In genomic region chr2:228378233-228378632, GRCh38 we compare ENCODE assay signal across 23 cellular contexts.
"Had no signal": no experiment of that assay in that cellular context is flagged by ENCODE, and none has a peak within 500 bp of the region (broad histone marks: within the 10 kb centered on the region; RNA-seq: fewer than 3 reads in every experiment).

No MANE protein-coding gene starts in this region.

- H3K4me1 ChIP-seq: esophagus squamous epithelium, left lung, lower lobe of right lung, pancreas, sigmoid colon, stomach, thyroid gland, vagina had no signal

- H3K36me3 Mint-ChIP-seq: natural killer cell; stimulated activated effector memory CD8-positive, alpha-beta T cell treated with anti-CD3 and anti-CD28 coated beads, Interleukin-12 subunit alpha, Interleukin-12 subunit beta, amount 100 ng/mL, for 72 hours had no signal

- H3K27ac Mint-ChIP-seq: effector memory CD8-positive, alpha-beta T cell; natural killer cell; stimulated activated effector memory CD8-positive, alpha-beta T cell treated with anti-CD3 and anti-CD28 coated beads, Interleukin-12 subunit alpha, Interleukin-12 subunit beta, amount 100 ng/mL, for 72 hours had no signal

- ATAC-seq: effector memory CD8-positive, alpha-beta T cell; left lung; lower lobe of right lung; natural killer cell; pancreas; stimulated activated effector memory CD8-positive, alpha-beta T cell treated with anti-CD3 and anti-CD28 coated beads, Interleukin-12 subunit alpha, Interleukin-12 subunit beta, amount 100 ng/mL, for 72 hours had no signal

- DNase-seq: cortex of kidney; effector memory CD8-positive, alpha-beta T cell; erythroblast; esophagus squamous epithelium; foreskin melanocyte; kidney; left lung; lower lobe of right lung; natural killer cell; pancreas; retina; sigmoid colon; stimulated activated CD4-positive, alpha-beta T cell treated with anti-CD3 and anti-CD28 coated beads, Interleukin-2, amount 100 ng/mL, for 24 hours; stimulated activated CD4-positive, alpha-beta T cell treated with anti-CD3 and anti-CD28 coated beads, Interleukin-4, amount 100 ng/mL, for 24 hours; stimulated activated naive CD4-positive, alpha-beta T cell treated with Interleukin-2 at 50 U/mL for 16 hours; stomach; thyroid gland; trophoblast cell had no signal

- H3K36me3 ChIP-seq: esophagus squamous epithelium, left lung, lower lobe of right lung, neutrophil, pancreas, sigmoid colon, stomach, thyroid gland, vagina had no signal

- H3K9me3 Mint-ChIP-seq: neural crest cell had no signal

- H3K4me3 Mint-ChIP-seq: effector memory CD8-positive, alpha-beta T cell; natural killer cell; neural crest cell; stimulated activated effector memory CD8-positive, alpha-beta T cell treated with anti-CD3 and anti-CD28 coated beads, Interleukin-12 subunit alpha, Interleukin-12 subunit beta, amount 100 ng/mL, for 72 hours had no signal

- H3K27me3 Mint-ChIP-seq: effector memory CD8-positive, alpha-beta T cell had no signal

- H3K4me1 Mint-ChIP-seq: natural killer cell; neural crest cell; stimulated activated effector memory CD8-positive, alpha-beta T cell treated with anti-CD3 and anti-CD28 coated beads, Interleukin-12 subunit alpha, Interleukin-12 subunit beta, amount 100 ng/mL, for 72 hours had no signal

- H3K27me3 ChIP-seq: esophagus squamous epithelium, hepatocyte, left lung, neutrophil, pancreas, sigmoid colon, stomach, thyroid gland, vagina had no signal

- H3K4me3 ChIP-seq: esophagus squamous epithelium, hepatocyte, left lung, lower lobe of right lung, pancreas, sigmoid colon, stomach, thyroid gland, vagina had no signal

- H3K9me3 ChIP-seq: esophagus squamous epithelium, left lung, lower lobe of right lung, neutrophil, pancreas, sigmoid colon, stomach, thyroid gland, vagina had no signal

- H3K27ac ChIP-seq: esophagus squamous epithelium, hepatocyte, left lung, lower lobe of right lung, neutrophil, pancreas, sigmoid colon, stomach, thyroid gland, vagina had no signal
